Comparison of ENCODE assay signal across 1 cellular context in the genomic region with DNA sequence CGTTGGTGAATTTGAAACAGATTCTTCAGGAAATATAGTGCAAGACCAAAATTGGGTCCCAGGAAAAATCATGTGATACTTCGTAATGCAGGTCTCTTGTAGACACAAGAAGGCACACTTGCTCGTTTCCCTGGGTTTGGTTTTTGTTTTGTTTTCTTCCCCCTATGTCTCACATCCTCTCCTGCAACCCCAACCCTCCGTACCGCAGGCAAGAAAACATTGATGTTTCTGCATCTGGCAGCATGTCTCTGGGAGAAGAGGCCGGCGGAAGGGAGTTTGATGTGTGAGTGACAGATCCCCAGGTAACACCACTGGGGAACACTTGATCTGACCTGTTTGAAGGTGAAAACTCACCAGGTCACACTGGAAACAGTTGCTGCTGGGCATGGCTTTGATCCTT.
TF ChIP-seq lines count a peak whose summit lies in the region.

No MANE protein-coding gene starts in this region.

TF ChIP-seq in A549, 52 proteins besides CTCF, POLR2A, EP300 and RAD21 (continued from another document):
- TF ChIP-seq, protein P1, sequence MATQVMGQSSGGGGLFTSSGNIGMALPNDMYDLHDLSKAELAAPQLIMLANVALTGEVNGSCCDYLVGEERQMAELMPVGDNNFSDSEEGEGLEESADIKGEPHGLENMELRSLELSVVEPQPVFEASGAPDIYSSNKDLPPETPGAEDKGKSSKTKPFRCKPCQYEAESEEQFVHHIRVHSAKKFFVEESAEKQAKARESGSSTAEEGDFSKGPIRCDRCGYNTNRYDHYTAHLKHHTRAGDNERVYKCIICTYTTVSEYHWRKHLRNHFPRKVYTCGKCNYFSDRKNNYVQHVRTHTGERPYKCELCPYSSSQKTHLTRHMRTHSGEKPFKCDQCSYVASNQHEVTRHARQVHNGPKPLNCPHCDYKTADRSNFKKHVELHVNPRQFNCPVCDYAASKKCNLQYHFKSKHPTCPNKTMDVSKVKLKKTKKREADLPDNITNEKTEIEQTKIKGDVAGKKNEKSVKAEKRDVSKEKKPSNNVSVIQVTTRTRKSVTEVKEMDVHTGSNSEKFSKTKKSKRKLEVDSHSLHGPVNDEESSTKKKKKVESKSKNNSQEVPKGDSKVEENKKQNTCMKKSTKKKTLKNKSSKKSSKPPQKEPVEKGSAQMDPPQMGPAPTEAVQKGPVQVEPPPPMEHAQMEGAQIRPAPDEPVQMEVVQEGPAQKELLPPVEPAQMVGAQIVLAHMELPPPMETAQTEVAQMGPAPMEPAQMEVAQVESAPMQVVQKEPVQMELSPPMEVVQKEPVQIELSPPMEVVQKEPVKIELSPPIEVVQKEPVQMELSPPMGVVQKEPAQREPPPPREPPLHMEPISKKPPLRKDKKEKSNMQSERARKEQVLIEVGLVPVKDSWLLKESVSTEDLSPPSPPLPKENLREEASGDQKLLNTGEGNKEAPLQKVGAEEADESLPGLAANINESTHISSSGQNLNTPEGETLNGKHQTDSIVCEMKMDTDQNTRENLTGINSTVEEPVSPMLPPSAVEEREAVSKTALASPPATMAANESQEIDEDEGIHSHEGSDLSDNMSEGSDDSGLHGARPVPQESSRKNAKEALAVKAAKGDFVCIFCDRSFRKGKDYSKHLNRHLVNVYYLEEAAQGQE (IDR thresholded peaks at IDR 0.05) = no peak
- TF ChIP-seq HES2 (IDR thresholded peaks at IDR 0.05) (no peak), CEBPB (IDR thresholded peaks at IDR 0.05) (no peak), ZNF302 (CRISPR knock-in tag; IDR thresholded peaks at IDR 0.05) (no peak), KDM1A (IDR thresholded peaks at IDR 0.05; ENCODE audit: low read depth) (no peak), NFE2L2 (conservative IDR thresholded peaks at IDR 0.05; ENCODE audit: low read length) (no peak), TP53 (CRISPR knock-in tag; IDR thresholded peaks at IDR 0.05) (no peak), KDM5A (IDR thresholded peaks at IDR 0.05) (no peak)
- TF ChIP-seq, protein P2, sequence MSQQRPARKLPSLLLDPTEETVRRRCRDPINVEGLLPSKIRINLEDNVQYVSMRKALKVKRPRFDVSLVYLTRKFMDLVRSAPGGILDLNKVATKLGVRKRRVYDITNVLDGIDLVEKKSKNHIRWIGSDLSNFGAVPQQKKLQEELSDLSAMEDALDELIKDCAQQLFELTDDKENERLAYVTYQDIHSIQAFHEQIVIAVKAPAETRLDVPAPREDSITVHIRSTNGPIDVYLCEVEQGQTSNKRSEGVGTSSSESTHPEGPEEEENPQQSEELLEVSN (IDR thresholded peaks at IDR 0.05; ENCODE audit: borderline replicate concordance, low read depth) = no peak
- TF ChIP-seq, protein P3, sequence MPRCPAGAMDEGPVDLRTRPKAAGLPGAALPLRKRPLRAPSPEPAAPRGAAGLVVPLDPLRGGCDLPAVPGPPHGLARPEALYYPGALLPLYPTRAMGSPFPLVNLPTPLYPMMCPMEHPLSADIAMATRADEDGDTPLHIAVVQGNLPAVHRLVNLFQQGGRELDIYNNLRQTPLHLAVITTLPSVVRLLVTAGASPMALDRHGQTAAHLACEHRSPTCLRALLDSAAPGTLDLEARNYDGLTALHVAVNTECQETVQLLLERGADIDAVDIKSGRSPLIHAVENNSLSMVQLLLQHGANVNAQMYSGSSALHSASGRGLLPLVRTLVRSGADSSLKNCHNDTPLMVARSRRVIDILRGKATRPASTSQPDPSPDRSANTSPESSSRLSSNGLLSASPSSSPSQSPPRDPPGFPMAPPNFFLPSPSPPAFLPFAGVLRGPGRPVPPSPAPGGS (IDR thresholded peaks at IDR 0.05) = no peak
TF ChIP-seq in A549: peak in this region for 0.
